ENCODE assay signal across 10 cellular contexts in the genomic region with DNA sequence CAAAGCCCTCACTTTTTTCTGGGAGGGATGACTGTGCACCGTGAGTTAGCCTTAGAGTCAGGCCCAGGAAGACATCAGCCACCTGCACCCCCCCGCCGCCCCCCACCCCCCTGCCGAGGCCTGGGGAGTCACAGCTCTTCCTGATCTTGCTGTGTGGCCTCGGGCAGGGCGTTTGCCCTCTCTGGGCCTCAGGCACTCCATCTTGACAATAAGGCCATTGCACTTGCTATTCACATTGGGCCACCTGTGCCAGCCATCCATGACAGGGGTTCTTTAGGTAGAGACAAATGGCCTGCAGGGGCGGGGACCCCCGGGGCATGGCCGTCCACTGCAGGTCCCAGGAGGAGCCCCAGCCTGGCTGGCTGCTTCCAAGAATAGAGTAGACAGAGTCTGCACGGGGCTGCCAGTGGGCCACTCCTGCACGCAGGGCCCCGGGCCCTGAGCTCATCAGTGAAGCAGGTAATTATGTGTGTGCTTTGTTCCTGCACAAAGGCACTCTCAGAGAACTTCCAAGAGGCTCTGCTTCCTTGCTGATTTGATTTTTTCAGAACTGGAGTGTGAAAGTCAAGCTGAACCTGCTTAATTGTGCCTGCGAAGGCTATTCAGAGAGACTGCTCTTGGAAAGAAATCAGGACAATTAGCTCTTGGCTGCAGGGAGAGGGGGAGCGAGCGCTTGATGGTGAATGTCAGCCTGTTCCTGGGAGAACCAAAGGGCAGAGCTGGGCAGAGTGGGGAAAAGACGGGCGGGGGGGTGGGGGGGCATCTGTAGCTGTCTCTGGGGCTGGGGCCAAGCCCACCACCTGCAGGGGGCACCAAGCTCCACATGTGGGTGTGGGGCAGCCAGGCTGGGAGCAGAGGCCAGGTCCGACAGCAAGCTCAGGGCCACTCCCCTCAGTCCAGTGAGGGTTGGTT. TPM values are rescaled to one million over a fixed set of nuclear protein-coding genes. Genes with fewer than 3 reads are reported as not detected.
DNase-seq lines count a peak whose midpoint lies in the region; ATAC-seq, FAIRE-seq and TF ChIP-seq lines count a peak whose summit lies in the region.
"Had no signal": no experiment of that assay in that cellular context is flagged by ENCODE, and none has a peak within 500 bp of the region (broad histone marks: within the 10 kb centered on the region; RNA-seq: fewer than 3 reads in every experiment).

No MANE protein-coding gene starts in this region.

- no peak overlapping the region for H3K4me3 ChIP-seq in A549
- no peak overlapping the region for H3K4me3 ChIP-seq in heart right ventricle

- H3K36me3 ChIP-seq in heart right ventricle = no peaks in the 10 kb centered on the region

- peak; percentile 20 to 38; a peak in 2 of 6 replicates for ATAC-seq in A549
- ATAC-seq in heart right ventricle = peak in 3 of 8 donors; percentile 26 to 69 (median 58)
- no peak for ATAC-seq in GM19395 (IDR thresholded peaks at IDR 0.05; ENCODE audit: unreplicated experiment)
- no peak for ATAC-seq in GM19467 (IDR thresholded peaks at IDR 0.05; ENCODE audit: unreplicated experiment)

- TF ChIP-seq EP300 in A549 (IDR thresholded peaks at IDR 0.05) = no peak

- H3K9me3 ChIP-seq in A549 = no peaks in the 10 kb centered on the region
- H3K9me3 ChIP-seq in heart right ventricle = no peaks in the 10 kb centered on the region

- FAIRE-seq in A549 (lab: Jason Lieb, UNC) = no peak
- FAIRE-seq: colon had no signal

- no peak for TF ChIP-seq POLR2A in A549 (IDR thresholded peaks at IDR 0.05; ENCODE audit: low read length)

- peak; percentile 21 to 31; a peak in 2 of 5 replicates for TF ChIP-seq RAD21 in A549 (conservative IDR thresholded peaks at IDR 0.05 in 1 of 2, IDR thresholded peaks at IDR 0.05 in 1 of 2)

- intact Hi-C loops in heart right ventricle (cut with DNase I) = no loop called here

- in situ Hi-C loops in GM13977 (cut with MboI; ENCODE audit: low pct_unique_long_range_greater_than_20kb, low sequenced_read_pairs, unreplicated experiment) = no loop called here

- WGBS in A549 (ENCODE audit: missing lambda C conversion rate) = 90% methylated on average over 14 of the region's 18 CpGs
- WGBS in heart right ventricle, 2 donors = 70 to 73% methylated on average over 18 of the region's 18 CpGs

- no peaks in the 10 kb centered on the region for H3K4me1 ChIP-seq in A549
- peaks cover 0 to 22% (median 8%) of the 10 kb centered on the region in 9 donors for H3K4me1 ChIP-seq in heart right ventricle

- H3K27ac ChIP-seq in A549 (no peak overlapping the region), heart right ventricle (no peak overlapping the region)

- CTCF ChIA-PET in A549 (lab: Yijun Ruan, JAX) = interaction anchor here (0.6 to 6.9 kb wide), 13 partner anchors 9 to 274 kb away, joined by 3 to 53 read pairs (median 3); no protein-coding TSS in a partner anchor

- peak in 1 of 2 experiments; percentile 27 for DNase-seq in A549 (ENCODE audit: low read depth in 1 of 2, low spot score in 1 of 2)
- no peak for DNase-seq in GM13977 (ENCODE audit: low spot score)
- peak; percentile 42 for DNase-seq in NCI-H774 (lab: John Stamatoyannopoulos, UW)
- no peak for DNase-seq in heart right ventricle
- DNase-seq in KG1 (lab: John Stamatoyannopoulos, UW) = no peak
- DNase-seq in DMS153 treated with DMSO at 0.1 percent for 48 hours (lab: John Stamatoyannopoulos, UW; ENCODE audit: unreplicated experiment) = no peak
- DNase-seq: CD4-positive, CD25-positive, alpha-beta regulatory T cell had no signal

- no peak overlapping the region for H3K4me2 ChIP-seq in A549

- POLR2A ChIA-PET in A549 (lab: Yijun Ruan, JAX) = interaction anchor here (0.6 kb wide), 1 partner anchor 10 kb away, joined by 6 read pairs; no protein-coding TSS in a partner anchor

- H3K27me3 ChIP-seq in heart right ventricle = no peaks in the 10 kb centered on the region

- TF ChIP-seq CTCF in A549 (IDR thresholded peaks at IDR 0.05) (0 out of 3 replicates have a peak, but pooled peaks have one; percentile 7), GM13977 (IDR thresholded peaks at IDR 0.05; ENCODE audit: extremely low read depth, insufficient read depth, missing control alignments) (peak; percentile 30), heart right ventricle (IDR thresholded peaks at IDR 0.05) (peak in 5 of 9 donors; percentile 14 to 34 (median 22))

TF ChIP-seq in A549, 52 proteins besides CTCF, POLR2A, EP300 and RAD21:
- TF ChIP-seq SMC3 (IDR thresholded peaks at IDR 0.05) = peak; percentile 32; the same call in 2 of the 3 replicates
- TF ChIP-seq ZFP36 (IDR thresholded peaks at IDR 0.05; ENCODE audit: borderline replicate concordance, partially characterized antibody) = peak; percentile 36
- no peak for TF ChIP-seq JUN (IDR thresholded peaks at IDR 0.05)

RNA-seq across cellular contexts. Expression of a gene that starts 40.3 kb away (rescaled TPM):
- polyA plus RNA-seq in A549 (2011; rRNA removed) (65.1 and 84.4 TPM in 2 replicates), A549 (2017; fragmentation: RNase III; extraction: RNeasy Plus Mini Kit Qiagen cat#74134 plus additional on column Dnase treatment) (111 to 150 TPM (median 121 TPM) in 3 replicates), heart right ventricle (under 1 TPM; 0.22 to 0.28 TPM)
- 199 and 238 TPM in 2 replicates for polyA plus RNA-seq in A549 (2012; cell fraction: cytosol; rRNA removed)
- 130 and 275 TPM in 2 replicates for polyA plus RNA-seq in A549 (2012; cell fraction: nucleus; rRNA removed)
- 37.3 and 46.5 TPM in 2 replicates for polyA minus RNA-seq in A549 (2011; rRNA and poly(A)+ RNA removed)
- total RNA-seq in heart right ventricle = 10 to 100 TPM in 1 of 10 donors, 1 to 10 TPM in 5, under 1 TPM in 4; 0.08 to 18.7 (median 1.3) TPM

Comparison
In these comparisons a context has a peak if more than half of its experiments do, and no peak if none do; other contexts are left out.
1. ATAC-seq: peak in A549 (2 of 2); none in GM19395 (single experiment) and GM19467 (single experiment).
2. RNA of a gene that starts 40.3 kb away (polyA plus RNA-seq): 65.1 to 275 TPM in A549; 0.22 to 0.28 TPM in heart right ventricle; every median in the first group is over 10 times any median in the second.
3. Peak in every context shown above with its lines, with median percentiles within 50 percentile points of each other: CTCF ChIP-seq.